Comparison of ENCODE assay signal across 25 cellular contexts in the genomic region with DNA sequence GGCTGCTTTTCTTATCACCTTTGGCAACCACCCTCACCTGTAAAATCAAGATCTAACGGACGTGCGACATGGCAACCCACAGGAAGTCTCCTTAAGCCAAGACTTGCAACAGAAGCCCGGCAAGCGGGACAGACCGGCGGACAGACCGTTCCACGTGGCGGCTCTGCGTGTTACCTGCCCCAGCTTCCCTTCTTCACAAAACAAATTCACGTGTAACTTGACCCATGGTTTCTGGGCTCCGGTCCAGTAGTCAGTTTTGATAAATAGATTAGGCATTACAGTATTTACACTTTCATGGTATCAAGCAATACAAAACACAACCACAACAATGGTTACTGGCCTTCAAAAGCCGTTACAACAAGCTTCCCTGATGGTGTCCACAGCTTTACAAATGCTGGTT. TPM values are rescaled to one million over a fixed set of nuclear protein-coding genes. Genes with fewer than 3 reads are reported as not detected.
A peak's percentile ranks its signal among the peaks of the same experiment; 100 is the strongest.
DNase-seq lines count a peak whose midpoint lies in the region; ATAC-seq and TF ChIP-seq lines count a peak whose summit lies in the region.
"Had no signal": no experiment of that assay in that cellular context is flagged by ENCODE, and none has a peak within 500 bp of the region (broad histone marks: within the 10 kb centered on the region; RNA-seq: fewer than 3 reads in every experiment).

No MANE protein-coding gene starts in this region.

- H3K36me3 ChIP-seq in esophagus muscularis mucosa: peaks cover 15 to 83% (median 65%) of the 10 kb centered on the region in 4 donors

- H3K9me3 ChIP-seq in esophagus muscularis mucosa: no peaks in the 10 kb centered on the region
- H3K9me3 ChIP-seq: SJSA1 had no signal

- TF ChIP-seq POLR2A in esophagus muscularis mucosa (IDR thresholded peaks at IDR 0.05; ENCODE audit: low read depth): no peak

- DNase-seq in NCI-H2196 (lab: John Stamatoyannopoulos, UW; ENCODE audit: unreplicated experiment) (peak; percentile 7), NCI-H2196 treated with DMSO at 0.1 percent for 48 hours (lab: John Stamatoyannopoulos, UW; ENCODE audit: unreplicated experiment) (no peak), LNCaP clone FGC (ENCODE audit: low read depth) (peak; percentile 76), osteocyte (ENCODE audit: extremely low spot score, unreplicated experiment) (peak; percentile 62), esophagus muscularis mucosa (ENCODE audit: extremely low spot score) (no peak)
- no peak for DNase-seq in central memory CD8-positive, alpha-beta T cell (ENCODE audit: low spot score in 2 of 2)
- no peak for DNase-seq in T-helper 2 cell treated with Interferon-gamma antibody and Interleukin-4, amounts not matched to agents 5 μg/mL and 100 μg/mL, for 36 hours (ENCODE audit: low spot score)
- DNase-seq in activated CD8-positive, alpha-beta memory T cell treated with anti-CD3 and anti-CD28 coated beads, Interleukin-2, amount 50 U/mL, for 4 hours: no peak
- DNase-seq: DMS53, HCEC 1CT, IMR-90, NCI-H1048, NCI-H1417, NCI-H1694, NCI-H2171 treated with DMSO at 0.1 percent for 48 hours, NCI-H446, NCI-H524 treated with DMSO at 0.1 percent for 48 hours, NCI-H774, PC-9 had no signal

- peaks cover 0 to 7% (median 0%) of the 10 kb centered on the region in 4 donors for H3K4me1 ChIP-seq in esophagus muscularis mucosa
- H3K4me1 ChIP-seq: SJSA1 had no signal

- no peaks in the 10 kb centered on the region for H3K27me3 Mint-ChIP-seq in central memory CD8-positive, alpha-beta T cell
- H3K27me3 Mint-ChIP-seq in osteocyte (ENCODE audit: unreplicated experiment): no peaks in the 10 kb centered on the region
- H3K27me3 Mint-ChIP-seq in T-helper 2 cell treated with Interferon-gamma antibody and Interleukin-4, amounts not matched to agents 5 μg/mL and 100 μg/mL, for 36 hours (ENCODE audit: low read depth): no peaks in the 10 kb centered on the region
- H3K27me3 Mint-ChIP-seq: B cell had no signal

- TF ChIP-seq EP300 in esophagus muscularis mucosa (IDR thresholded peaks at IDR 0.05): no peak

- ATAC-seq in central memory CD8-positive, alpha-beta T cell (replicated peaks; ENCODE audit: extremely low read depth, poor library complexity, severe bottlenecking): no peak
- ATAC-seq: Right ventricle myocardium inferior had no signal

- H3K4me1 Mint-ChIP-seq in central memory CD8-positive, alpha-beta T cell: no peaks in the 10 kb centered on the region
- H3K4me1 Mint-ChIP-seq in osteocyte (ENCODE audit: unreplicated experiment): no peaks in the 10 kb centered on the region
- H3K4me1 Mint-ChIP-seq in T-helper 2 cell treated with Interferon-gamma antibody and Interleukin-4, amounts not matched to agents 5 μg/mL and 100 μg/mL, for 36 hours (ENCODE audit: low read depth): no peaks in the 10 kb centered on the region
- H3K4me1 Mint-ChIP-seq: B cell had no signal

- intact Hi-C loops in esophagus muscularis mucosa (cut with DNase I): no loop called here

- no peak overlapping the region for H3K4me3 Mint-ChIP-seq in central memory CD8-positive, alpha-beta T cell
- H3K4me3 Mint-ChIP-seq in osteocyte (ENCODE audit: unreplicated experiment): no peak overlapping the region
- no peak overlapping the region for H3K4me3 Mint-ChIP-seq in T-helper 2 cell treated with Interferon-gamma antibody and Interleukin-4, amounts not matched to agents 5 μg/mL and 100 μg/mL, for 36 hours
- H3K4me3 Mint-ChIP-seq: B cell, CD14-positive monocyte had no signal

- WGBS in esophagus muscularis mucosa: 85% methylated on average over 8 of the region's 14 CpGs

- H3K27me3 ChIP-seq in esophagus muscularis mucosa: no peaks in the 10 kb centered on the region
- H3K27me3 ChIP-seq: SJSA1 had no signal

- H3K4me3 ChIP-seq in LNCaP clone FGC (ENCODE audit: low read depth, low read length) (no peak overlapping the region), esophagus muscularis mucosa (no peak overlapping the region)
- H3K4me3 ChIP-seq: PC-9, SJSA1 had no signal

- no peak overlapping the region for H3K27ac ChIP-seq in esophagus muscularis mucosa (replicated peaks in 1 of 4)
- H3K27ac ChIP-seq: 22Rv1, KMS-11, PC-9, SJSA1 had no signal

- TF ChIP-seq CTCF in LNCaP clone FGC (IDR thresholded peaks at IDR 0.05; ENCODE audit: control insufficient read depth, extremely low read depth, insufficient read depth): no peak
- no peak for TF ChIP-seq CTCF in osteocyte (IDR thresholded peaks at IDR 0.05)
- TF ChIP-seq CTCF in esophagus muscularis mucosa (IDR thresholded peaks at IDR 0.05): no peak

- H3K27ac Mint-ChIP-seq in central memory CD8-positive, alpha-beta T cell (ENCODE audit: low read depth): peak overlapping the region; percentile 10
- H3K27ac Mint-ChIP-seq in osteocyte (ENCODE audit: unreplicated experiment): no peak overlapping the region
- H3K27ac Mint-ChIP-seq in T-helper 2 cell treated with Interferon-gamma antibody and Interleukin-4, amounts not matched to agents 5 μg/mL and 100 μg/mL, for 36 hours: no peak overlapping the region
- H3K27ac Mint-ChIP-seq: B cell had no signal

- no peaks in the 10 kb centered on the region for H3K9me3 Mint-ChIP-seq in central memory CD8-positive, alpha-beta T cell
- H3K9me3 Mint-ChIP-seq in osteocyte (ENCODE audit: unreplicated experiment): no peaks in the 10 kb centered on the region
- no peaks in the 10 kb centered on the region for H3K9me3 Mint-ChIP-seq in T-helper 2 cell treated with Interferon-gamma antibody and Interleukin-4, amounts not matched to agents 5 μg/mL and 100 μg/mL, for 36 hours
- H3K9me3 Mint-ChIP-seq: CD14-positive monocyte had no signal

- H3K36me3 Mint-ChIP-seq in central memory CD8-positive, alpha-beta T cell (ENCODE audit: insufficient read depth): peaks cover 27% of the 10 kb centered on the region
- H3K36me3 Mint-ChIP-seq in osteocyte (ENCODE audit: unreplicated experiment): peaks cover 41% of the 10 kb centered on the region
- H3K36me3 Mint-ChIP-seq in T-helper 2 cell treated with Interferon-gamma antibody and Interleukin-4, amounts not matched to agents 5 μg/mL and 100 μg/mL, for 36 hours (ENCODE audit: low read depth): peaks cover 29% of the 10 kb centered on the region

RNA-seq across cellular contexts. Expression of a gene that starts 32.1 kb away (rescaled TPM):
- total RNA-seq in osteocyte (1.3 and 1.5 TPM in 2 replicates), esophagus muscularis mucosa (10 to 100 TPM; 60.7 to 80.2 (median 71.4) TPM)

Comparison
In these comparisons a context has a peak if more than half of its experiments do, and no peak if none do; other contexts are left out.
1. DNase-seq: peak in NCI-H2196 (single experiment), LNCaP clone FGC (single experiment) and osteocyte (single experiment); none in NCI-H2196 treated with DMSO at 0.1 percent for 48 hours (single experiment), central memory CD8-positive, alpha-beta T cell (0 of 2), T-helper 2 cell treated with Interferon-gamma antibody and Interleukin-4, amounts not matched to agents 5 μg/mL and 100 μg/mL, for 36 hours (single experiment), activated CD8-positive, alpha-beta memory T cell treated with anti-CD3 and anti-CD28 coated beads, Interleukin-2, amount 50 U/mL, for 4 hours (single experiment) and esophagus muscularis mucosa (single experiment).
2. RNA of a gene that starts 32.1 kb away (total RNA-seq): 60.7 to 80.2 TPM in esophagus muscularis mucosa; 1.3 to 1.5 TPM in osteocyte; every median in the first group is over 10 times any median in the second.